ENCODE assay signal across 27 cellular contexts in the genomic region with DNA sequence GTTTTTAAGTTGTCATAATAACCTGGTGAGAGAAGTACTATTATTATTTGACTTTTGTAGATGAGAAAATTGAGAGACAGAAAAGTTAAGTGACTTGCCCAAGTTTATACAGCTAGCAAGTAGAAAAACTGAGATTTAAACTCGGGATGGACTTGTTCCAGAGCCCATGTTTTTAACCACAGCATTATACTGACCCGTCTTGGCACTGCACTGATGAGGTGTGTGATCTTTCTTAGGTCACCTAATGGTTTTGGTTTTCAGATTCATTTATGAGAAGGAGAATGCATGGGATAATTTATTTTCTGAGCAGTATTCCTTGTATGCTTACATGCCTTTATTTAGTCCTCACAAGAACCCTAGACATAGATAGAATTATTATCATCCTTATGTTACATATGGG.
DNase-seq lines count a peak whose midpoint lies in the region; ATAC-seq and TF ChIP-seq lines count a peak whose summit lies in the region.
"Had no signal": no experiment of that assay in that cellular context is flagged by ENCODE, and none has a peak within 500 bp of the region (broad histone marks: within the 10 kb centered on the region; RNA-seq: fewer than 3 reads in every experiment).

No MANE protein-coding gene starts in this region.

- H3K9me3 Mint-ChIP-seq in Calu3 (ENCODE audit: low read depth, unreplicated experiment) (no peaks in the 10 kb centered on the region), chondrocyte (ENCODE audit: low read depth) (no peaks in the 10 kb centered on the region), osteocyte (ENCODE audit: unreplicated experiment) (no peaks in the 10 kb centered on the region)
- H3K9me3 Mint-ChIP-seq: activated CD4-positive, alpha-beta memory T cell treated with anti-CD3 and anti-CD28 coated beads for 36 hours; activated naive CD4-positive, alpha-beta T cell treated with anti-CD3 and anti-CD28 coated beads, Interleukin-2, amount 50 U/mL, for 24 hours; H9; nephron progenitor cell; stimulated activated naive CD8-positive, alpha-beta T cell treated with anti-CD3 and anti-CD28 coated beads, Interleukin-15, amount 100 ng/mL, for 72 hours; T-helper 1 cell treated with Interleukin-12 subunit alpha and Interleukin-12 subunit beta and Interleukin-4 antibody, amounts not matched to agents 30 μg/mL and 1 μg/mL, for 36 hours had no signal

- ATAC-seq in left ventricle myocardium superior (no peak), HG02884 (IDR thresholded peaks at IDR 0.05; ENCODE audit: unreplicated experiment) (no peak)
- ATAC-seq: Panc1 had no signal

- H3K27ac ChIP-seq in SJCRH30 = peak overlapping the region; percentile 73
- H3K27ac ChIP-seq in right atrium auricular region = no peak overlapping the region
- H3K27ac ChIP-seq: ascending aorta, C4-2B had no signal

- H3K4me3 ChIP-seq in SJCRH30 (no peak overlapping the region), right atrium auricular region (no peak overlapping the region)
- H3K4me3 ChIP-seq: ascending aorta had no signal

- no peaks in the 10 kb centered on the region for H3K27me3 ChIP-seq in SJCRH30
- no peaks in the 10 kb centered on the region for H3K27me3 ChIP-seq in right atrium auricular region
- H3K27me3 ChIP-seq: ascending aorta had no signal

- no peaks in the 10 kb centered on the region for H3K36me3 ChIP-seq in SJCRH30
- no peaks in the 10 kb centered on the region for H3K36me3 ChIP-seq in right atrium auricular region
- H3K36me3 ChIP-seq: ascending aorta had no signal

- BruUV-seq in Calu3 (replicated peaks; lab: Mats Ljungman, UMichigan) = TSS peak; percentile 41

- H3K36me3 Mint-ChIP-seq in Calu3 (ENCODE audit: insufficient read depth, unreplicated experiment) (peaks cover 10% of the 10 kb centered on the region), chondrocyte (ENCODE audit: low read depth) (no peaks in the 10 kb centered on the region), osteocyte (ENCODE audit: unreplicated experiment) (no peaks in the 10 kb centered on the region)
- H3K36me3 Mint-ChIP-seq: activated CD4-positive, alpha-beta memory T cell treated with anti-CD3 and anti-CD28 coated beads for 36 hours had no signal

- H3K9me3 ChIP-seq in SJCRH30 (replicated peaks) (no peaks in the 10 kb centered on the region; the same call in 1 of the 2 replicates), right atrium auricular region (no peaks in the 10 kb centered on the region)
- H3K9me3 ChIP-seq: ascending aorta, Caco-2 had no signal

- DNase-seq in Calu3 (no peak), SJCRH30 (no peak), chondrocyte (ENCODE audit: low spot score) (no peak), osteocyte (ENCODE audit: extremely low spot score, unreplicated experiment) (no peak), left ventricle myocardium superior (no peak), right atrium auricular region (ENCODE audit: low spot score) (no peak)
- DNase-seq: activated CD4-positive, alpha-beta memory T cell treated with anti-CD3 and anti-CD28 coated beads for 36 hours; activated CD4-positive, CD25-positive, alpha-beta regulatory T cell treated with anti-CD3 and anti-CD28 coated beads, Interleukin-2, amount 50 U/mL, for 72 hours; activated CD8-positive, alpha-beta memory T cell treated with anti-CD3 and anti-CD28 coated beads, Interleukin-2, amount 50 U/mL, for 4 hours; Caco-2; DMS79; glutamatergic neuron; H9; islet precursor cell; NCI-H1092 treated with DMSO at 0.1 percent for 48 hours; NCI-H1930; NCI-H524 treated with DMSO at 0.1 percent for 48 hours; nephron progenitor cell; NK-92 treated with Interleukin-12 subunit alpha and Interleukin-12 subunit beta, amount 100 ng/mL, for 24 hours; posterior cingulate gyrus had no signal

- H3K27me3 Mint-ChIP-seq in Calu3 (ENCODE audit: unreplicated experiment) (no peaks in the 10 kb centered on the region), chondrocyte (ENCODE audit: low read depth) (no peaks in the 10 kb centered on the region), osteocyte (ENCODE audit: unreplicated experiment) (no peaks in the 10 kb centered on the region)
- H3K27me3 Mint-ChIP-seq: activated CD4-positive, alpha-beta memory T cell treated with anti-CD3 and anti-CD28 coated beads for 36 hours; activated naive CD4-positive, alpha-beta T cell treated with anti-CD3 and anti-CD28 coated beads, Interleukin-2, amount 50 U/mL, for 24 hours had no signal

- TF ChIP-seq CTCF in Calu3 (IDR thresholded peaks at IDR 0.05; ENCODE audit: unreplicated experiment) (no peak), chondrocyte (IDR thresholded peaks at IDR 0.05) (no peak), osteocyte (IDR thresholded peaks at IDR 0.05) (no peak), right atrium auricular region (IDR thresholded peaks at IDR 0.05) (no peak)

- H3K4me1 ChIP-seq in SJCRH30 = peaks cover 37% of the 10 kb centered on the region
- no peaks in the 10 kb centered on the region for H3K4me1 ChIP-seq in right atrium auricular region
- H3K4me1 ChIP-seq: ascending aorta had no signal

- intact Hi-C loops in Calu3 (cut with micrococcal nuclease; ENCODE audit: unreplicated experiment) = loop anchor here (5.0 kb wide), 1 partner anchor 54 kb away; no protein-coding TSS in a partner anchor
- intact Hi-C loops in left ventricle myocardium superior (cut with micrococcal nuclease) = no loop called here

- peaks cover 37% of the 10 kb centered on the region for H3K4me1 Mint-ChIP-seq in Calu3 (ENCODE audit: low read depth, unreplicated experiment)
- H3K4me1 Mint-ChIP-seq in chondrocyte (ENCODE audit: low read depth) = peaks cover 69% of the 10 kb centered on the region
- peaks cover 69% of the 10 kb centered on the region for H3K4me1 Mint-ChIP-seq in osteocyte (ENCODE audit: unreplicated experiment)
- H3K4me1 Mint-ChIP-seq: H9 had no signal

- H3K4me3 Mint-ChIP-seq in Calu3 (ENCODE audit: low read depth, unreplicated experiment) (no peak overlapping the region), chondrocyte (ENCODE audit: unreplicated experiment) (no peak overlapping the region), osteocyte (ENCODE audit: unreplicated experiment) (no peak overlapping the region)
- H3K4me3 Mint-ChIP-seq: activated CD4-positive, alpha-beta memory T cell treated with anti-CD3 and anti-CD28 coated beads for 36 hours; activated naive CD4-positive, alpha-beta T cell treated with anti-CD3 and anti-CD28 coated beads, Interleukin-2, amount 50 U/mL, for 24 hours; H9; nephron progenitor cell; stimulated activated naive CD8-positive, alpha-beta T cell treated with anti-CD3 and anti-CD28 coated beads, Interleukin-15, amount 100 ng/mL, for 72 hours; T-helper 1 cell treated with Interleukin-12 subunit alpha and Interleukin-12 subunit beta and Interleukin-4 antibody, amounts not matched to agents 30 μg/mL and 1 μg/mL, for 36 hours had no signal

- CTCF ChIA-PET in Calu3 (lab: Charles Lee) = no interaction called here

- peak overlapping the region; percentile 90 for H3K27ac Mint-ChIP-seq in Calu3 (ENCODE audit: unreplicated experiment)
- H3K27ac Mint-ChIP-seq in chondrocyte (ENCODE audit: unreplicated experiment) = peak overlapping the region; percentile 81
- H3K27ac Mint-ChIP-seq in osteocyte (ENCODE audit: unreplicated experiment) = peak overlapping the region; percentile 92
- H3K27ac Mint-ChIP-seq: activated CD4-positive, alpha-beta memory T cell treated with anti-CD3 and anti-CD28 coated beads for 36 hours; activated naive CD4-positive, alpha-beta T cell treated with anti-CD3 and anti-CD28 coated beads, Interleukin-2, amount 50 U/mL, for 24 hours; H9; nephron progenitor cell; stimulated activated naive CD8-positive, alpha-beta T cell treated with anti-CD3 and anti-CD28 coated beads, Interleukin-15, amount 100 ng/mL, for 72 hours; T-helper 1 cell treated with Interleukin-12 subunit alpha and Interleukin-12 subunit beta and Interleukin-4 antibody, amounts not matched to agents 30 μg/mL and 1 μg/mL, for 36 hours had no signal
